In the genomic region with DNA sequence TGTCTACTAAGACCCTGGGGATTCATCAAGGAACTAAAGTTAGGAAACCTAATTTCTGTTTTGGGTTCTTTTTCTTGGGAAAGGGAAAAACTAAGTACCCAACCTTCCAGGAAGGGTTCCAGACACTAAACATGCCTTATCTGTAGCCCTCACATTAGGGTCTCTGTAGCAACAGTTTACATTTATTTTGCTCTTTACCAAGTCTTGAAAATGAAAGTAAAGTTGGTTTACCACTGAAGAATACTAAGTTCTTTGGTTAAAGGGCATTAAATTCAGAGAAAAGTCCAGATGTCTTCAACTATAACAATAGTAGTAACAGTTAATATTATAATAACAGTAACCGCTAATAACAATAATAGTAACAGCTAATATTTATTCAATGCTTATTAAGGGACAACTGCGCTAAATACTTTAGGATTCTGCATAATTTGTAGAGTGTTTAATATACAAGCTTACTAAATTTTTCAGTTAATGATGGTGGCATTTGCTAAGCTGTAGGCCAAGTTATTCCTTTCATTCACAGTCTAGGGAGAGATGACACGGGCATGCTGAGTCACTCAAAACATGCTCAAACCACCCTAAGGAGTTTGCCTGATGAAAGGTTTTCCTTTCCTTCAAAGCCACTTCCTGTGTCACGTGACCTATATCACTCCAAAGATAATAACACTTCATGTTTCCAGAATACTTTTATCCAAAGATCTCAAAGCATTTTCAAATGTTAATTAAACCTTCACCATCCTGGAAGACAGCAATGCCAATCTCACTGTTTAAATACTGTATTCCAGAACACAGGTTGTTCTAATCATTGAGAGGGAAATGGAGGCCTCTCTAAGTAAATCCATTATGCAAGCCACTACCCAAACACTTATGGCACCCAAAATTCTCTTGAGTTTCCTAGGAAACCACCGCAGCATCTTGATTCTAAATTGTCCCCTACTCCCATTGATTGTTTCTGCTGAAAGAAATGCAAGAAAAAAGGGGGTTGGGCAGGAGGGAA, we compare ENCODE assay signal across 10 cellular contexts.
DNase-seq lines count a peak whose midpoint lies in the region; ATAC-seq and TF ChIP-seq lines count a peak whose summit lies in the region.
"Had no signal": no experiment of that assay in that cellular context is flagged by ENCODE, and none has a peak within 500 bp of the region (broad histone marks: within the 10 kb centered on the region; RNA-seq: fewer than 3 reads in every experiment).

No MANE protein-coding gene starts in this region.

- TF ChIP-seq CTCF in NB4 (IDR thresholded peaks at IDR 0.05; ENCODE audit: low read depth, low read length) (no peak), chondrocyte (IDR thresholded peaks at IDR 0.05) (no peak), neural progenitor cell (IDR thresholded peaks at IDR 0.05) (no peak)

- no peaks in the 10 kb centered on the region for H3K36me3 ChIP-seq in neural progenitor cell
- H3K36me3 ChIP-seq: tibial artery had no signal

- no peaks in the 10 kb centered on the region for H3F3A ChIP-seq in neural progenitor cell (ENCODE audit: low read depth)

- H3K79me2 ChIP-seq in neural progenitor cell (ENCODE audit: low read depth): no peaks in the 10 kb centered on the region

- H4K20me1 ChIP-seq in neural progenitor cell (ENCODE audit: low read depth): no peaks in the 10 kb centered on the region

- H3K27ac ChIP-seq in neural progenitor cell: no peak overlapping the region
- H3K27ac ChIP-seq: tibial artery had no signal

- H3K9ac ChIP-seq in neural progenitor cell: no peak overlapping the region

- H3K4me1 ChIP-seq in neural progenitor cell: peaks cover 4% of the 10 kb centered on the region
- H3K4me1 ChIP-seq: tibial artery had no signal

- no peak overlapping the region for H3K4me2 ChIP-seq in neural progenitor cell

- H3K27me3 Mint-ChIP-seq in chondrocyte (ENCODE audit: low read depth) (no peaks in the 10 kb centered on the region), neural progenitor cell (ENCODE audit: insufficient read depth, low read depth) (no peaks in the 10 kb centered on the region)

- H3K4me1 Mint-ChIP-seq in chondrocyte (ENCODE audit: low read depth) (peaks cover 24% of the 10 kb centered on the region), neural progenitor cell (peaks cover 36% of the 10 kb centered on the region)

- DNase-seq in EH (ENCODE audit: low read depth) (peak; percentile 91), NB4 (ENCODE audit: low read depth) (peak; percentile 30), chondrocyte (ENCODE audit: low spot score) (no peak), neural progenitor cell (ENCODE audit: low spot score) (no peak), middle frontal gyrus (ENCODE audit: extremely low spot score, low spot score) (no peak), cerebellar cortex (ENCODE audit: low spot score) (no peak), cerebellar nuclear complex (lab: John Stamatoyannopoulos, UW) (no peak)
- DNase-seq: stimulated activated CD4-positive, alpha-beta T cell treated with anti-CD3 and anti-CD28 coated beads, Interleukin-4, amount 100 ng/mL, for 24 hours; tibial artery had no signal

- peak overlapping the region; percentile 63 for H3K27ac Mint-ChIP-seq in chondrocyte (ENCODE audit: unreplicated experiment)
- H3K27ac Mint-ChIP-seq in neural progenitor cell: peak overlapping the region; percentile 34

- H3K4me3 ChIP-seq in NB4 (ENCODE audit: low read depth, low read length) (no peak overlapping the region), neural progenitor cell (no peak overlapping the region)
- H3K4me3 ChIP-seq: tibial artery had no signal

- no peaks in the 10 kb centered on the region for H3K9me3 ChIP-seq in neural progenitor cell (ENCODE audit: low read depth)
- H3K9me3 ChIP-seq: tibial artery had no signal

- H2AFZ ChIP-seq in neural progenitor cell (replicated peaks): peak overlapping the region; percentile 9

- H3K4me3 Mint-ChIP-seq in chondrocyte (ENCODE audit: unreplicated experiment): no peak overlapping the region
- no peak overlapping the region for H3K4me3 Mint-ChIP-seq in neural progenitor cell

- no peak for ATAC-seq in HG02798 (IDR thresholded peaks at IDR 0.05; ENCODE audit: poor library complexity, unreplicated experiment)

- no peaks in the 10 kb centered on the region for H3K27me3 ChIP-seq in neural progenitor cell
- H3K27me3 ChIP-seq: tibial artery had no signal

- no peak for TF ChIP-seq POLR2A in NB4 (IDR thresholded peaks at IDR 0.05; ENCODE audit: extremely low read depth, insufficient read length)

- H3K9me3 Mint-ChIP-seq in chondrocyte (ENCODE audit: low read depth): no peaks in the 10 kb centered on the region
- peaks cover 2% of the 10 kb centered on the region for H3K9me3 Mint-ChIP-seq in neural progenitor cell

- H3K36me3 Mint-ChIP-seq in chondrocyte (ENCODE audit: low read depth) (no peaks in the 10 kb centered on the region), neural progenitor cell (peaks cover 3% of the 10 kb centered on the region)

Comparison
In these comparisons a context has a peak if more than half of its experiments do, and no peak if none do; other contexts are left out.
1. DNase-seq: peak in EH (single experiment) and NB4 (single experiment); none in chondrocyte (single experiment), neural progenitor cell (single experiment), middle frontal gyrus (single experiment), cerebellar cortex (single experiment) and cerebellar nuclear complex (0 of 2).